In the genomic region with DNA sequence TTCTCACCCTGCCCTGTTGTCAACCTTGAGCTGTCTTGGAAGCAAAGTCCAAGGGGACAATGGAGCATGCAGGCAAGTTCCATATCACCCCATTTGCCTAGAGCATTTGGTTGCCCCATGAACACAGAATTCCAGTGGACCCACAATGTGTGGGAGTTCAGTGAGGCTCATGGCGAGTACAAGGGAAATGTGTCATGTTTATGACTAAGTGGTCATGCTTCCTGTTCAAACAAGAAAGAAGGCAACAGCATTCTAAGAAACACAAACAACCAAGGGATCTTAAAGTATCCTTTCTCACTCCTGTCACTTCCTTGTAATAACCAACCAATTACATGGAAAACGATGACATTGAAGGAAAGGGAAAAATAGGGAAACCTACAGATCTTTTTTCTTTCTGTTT, we compare ENCODE assay signal across 11 cellular contexts.
A peak's percentile ranks its signal among the peaks of the same experiment; 100 is the strongest.
DNase-seq lines count a peak whose midpoint lies in the region; ATAC-seq and TF ChIP-seq lines count a peak whose summit lies in the region.
"Had no signal": no experiment of that assay in that cellular context is flagged by ENCODE, and none has a peak within 500 bp of the region (broad histone marks: within the 10 kb centered on the region; RNA-seq: fewer than 3 reads in every experiment).

No MANE protein-coding gene starts in this region.

- H3K36me3 Mint-ChIP-seq in H9 (ENCODE audit: insufficient read depth in 1 of 3, low read depth in 3 of 3) = no peaks in the 10 kb centered on the region
- H3K36me3 Mint-ChIP-seq: naive thymus-derived CD8-positive, alpha-beta T cell had no signal

- no peak overlapping the region for H4K5ac ChIP-seq in H9 (ENCODE audit: insufficient read length, low read depth, low read length)

- no peaks in the 10 kb centered on the region; a peak in 1 of 5 replicates for H3K9me3 Mint-ChIP-seq in H9
- H3K9me3 Mint-ChIP-seq: GM23338 had no signal

- H3K4me3 ChIP-seq in AG10803 (ENCODE audit: low read length) (no peak overlapping the region), LNCaP clone FGC (ENCODE audit: low read depth, low read length) (no peak overlapping the region), brain microvascular endothelial cell (ENCODE audit: low read depth, low read length) (no peak overlapping the region), left lung (no peak overlapping the region)
- H3K4me3 ChIP-seq: GM23338 had no signal

- H3K23ac ChIP-seq in H9 (ENCODE audit: insufficient read length, low read depth, low read length) = no peak overlapping the region

- H3K4me1 Mint-ChIP-seq in H9 = 0 out of 4 replicates have a peak, but pooled peaks cover 0 to 5% of the 10 kb centered on the region in 2 experiments
- H3K4me1 Mint-ChIP-seq: naive thymus-derived CD8-positive, alpha-beta T cell had no signal

- H3K9ac ChIP-seq in H9 (ENCODE audit: extremely low read depth, insufficient read length, low read length) = no peak overlapping the region

- no peaks in the 10 kb centered on the region for H4K20me1 ChIP-seq in H9 (ENCODE audit: control insufficient read depth, insufficient read depth, insufficient read length)

- no CpG with 5 or more reads among the region's 2 CpGs for WGBS in H9 (ENCODE audit: extremely low coverage, insufficient read length, low lambda C conversion rate)

- no peak overlapping the region for H3K4me2 ChIP-seq in H9 (ENCODE audit: insufficient read depth, insufficient read length, low read length)
- H3K4me2 ChIP-seq: GM23338 had no signal

- no peak overlapping the region for H3K18ac ChIP-seq in H9 (ENCODE audit: insufficient read length, low read depth, low read length)

- in situ Hi-C loops in brain microvascular endothelial cell (cut with HindIII; ENCODE audit: low pct_ligation_motif_present, low sequenced_read_pairs) = no loop called here

- no peak overlapping the region for H2AK5ac ChIP-seq in H9 (ENCODE audit: insufficient read length, low read length)

- H3K9me3 ChIP-seq in left lung = no peaks in the 10 kb centered on the region
- H3K9me3 ChIP-seq in H9 (ENCODE audit: control insufficient read depth, low read depth, low read length) = no peaks in the 10 kb centered on the region

- H3K56ac ChIP-seq in H9 (ENCODE audit: insufficient read length, low read depth, low read length) = no peak overlapping the region

- no peak overlapping the region for H2BK120ac ChIP-seq in H9 (ENCODE audit: low read depth, low read length, poor library complexity, severe bottlenecking)

- H4K8ac ChIP-seq in H9 (replicated peaks; ENCODE audit: insufficient read length, low read depth, low read length) = no peak overlapping the region

- no peaks in the 10 kb centered on the region for H3K79me2 ChIP-seq in H9 (ENCODE audit: insufficient read depth, low read length)

- intact Hi-C loops in left lung (cut with DNase I) = no loop called here

- H3K79me1 ChIP-seq in H9 (ENCODE audit: insufficient read depth, low read depth, low read length, poor library complexity, severe bottlenecking) = no peaks in the 10 kb centered on the region

- H3K27me3 Mint-ChIP-seq in H9 (ENCODE audit: low read depth) = no peaks in the 10 kb centered on the region
- H3K27me3 Mint-ChIP-seq: naive thymus-derived CD8-positive, alpha-beta T cell had no signal

- no peak overlapping the region for H2BK20ac ChIP-seq in H9 (ENCODE audit: low read depth, low read length, poor library complexity, severe bottlenecking)

- ATAC-seq in left lung = peak; percentile 48
- ATAC-seq: GM23338; naive thymus-derived CD8-positive, alpha-beta T cell had no signal

- H2AFZ ChIP-seq in H9 (ENCODE audit: low read length) = no peak overlapping the region
- H2AFZ ChIP-seq: GM23338 had no signal

- H2BK5ac ChIP-seq in H9 (ENCODE audit: insufficient read length, low read length) = no peak overlapping the region

- H3K4me1 ChIP-seq in left lung (no peaks in the 10 kb centered on the region), H9 (ENCODE audit: insufficient read depth, low read length) (no peaks in the 10 kb centered on the region)

- H3K14ac ChIP-seq in H9 (ENCODE audit: insufficient read depth, low read length) = no peak overlapping the region

- no peak overlapping the region for H4K91ac ChIP-seq in H9 (ENCODE audit: insufficient read length, low read depth, low read length)

- TF ChIP-seq CTCF in AG10803 (conservative IDR thresholded peaks at IDR 0.05; ENCODE audit: low read length) (no peak), LNCaP clone FGC (IDR thresholded peaks at IDR 0.05; ENCODE audit: control insufficient read depth, extremely low read depth, insufficient read depth) (no peak), brain microvascular endothelial cell (IDR thresholded peaks at IDR 0.05; ENCODE audit: low read depth, low read length, missing control alignments) (no peak), left lung (IDR thresholded peaks at IDR 0.05) (no peak), H9 (conservative IDR thresholded peaks at IDR 0.05) (no peak)

- H3K27ac Mint-ChIP-seq in H9 = no peak overlapping the region
- H3K27ac Mint-ChIP-seq: GM23338; naive thymus-derived CD8-positive, alpha-beta T cell had no signal

- H3K23me2 ChIP-seq in H9 (ENCODE audit: insufficient read length, low read depth, low read length, poor library complexity, severe bottlenecking) = peaks cover 3% of the 10 kb centered on the region

- H3K27me3 ChIP-seq in brain microvascular endothelial cell (replicated peaks) (no peaks in the 10 kb centered on the region), left lung (no peaks in the 10 kb centered on the region), H9 (ENCODE audit: insufficient read depth, low read length) (no peaks in the 10 kb centered on the region)

- H2BK12ac ChIP-seq in H9 (ENCODE audit: insufficient read length, low read depth, low read length) = no peak overlapping the region

- DNase-seq in AG10803 (ENCODE audit: low read depth) (peak; percentile 82), LNCaP clone FGC (ENCODE audit: low read depth) (peak; percentile 59), brain microvascular endothelial cell (peak; percentile 95), left lung (no peak), H9 (no peak), NCI-H2171 (lab: John Stamatoyannopoulos, UW) (no peak), mesenteric fat pad (ENCODE audit: low spot score) (no peak), substantia nigra (lab: John Stamatoyannopoulos, UW) (no peak)
- DNase-seq: naive thymus-derived CD8-positive, alpha-beta T cell; NCI-H524 treated with DMSO at 0.1 percent for 48 hours had no signal

- no peak overlapping the region for H3T11ph ChIP-seq in H9 (ENCODE audit: low read length)

- H3K36me3 ChIP-seq in brain microvascular endothelial cell (replicated peaks) (no peaks in the 10 kb centered on the region), left lung (no peaks in the 10 kb centered on the region)

- H3K4me3 Mint-ChIP-seq in H9 = no peak overlapping the region
- H3K4me3 Mint-ChIP-seq: GM23338; naive thymus-derived CD8-positive, alpha-beta T cell had no signal

- H3K27ac ChIP-seq in brain microvascular endothelial cell (peak overlapping the region; percentile 97), left lung (no peak overlapping the region), H9 (ENCODE audit: insufficient read length, low read depth, low read length) (no peak overlapping the region), substantia nigra (ENCODE audit: low read depth, low read length, poor library complexity, severe bottlenecking) (no peak overlapping the region)

- H2BK15ac ChIP-seq in H9 (ENCODE audit: low read depth, low read length) = no peak overlapping the region

- H3K4ac ChIP-seq in H9 (ENCODE audit: low read depth, low read length) = no peak overlapping the region

Comparison
In these comparisons a context has a peak if more than half of its experiments do, and no peak if none do; other contexts are left out.
1. DNase-seq: peak in AG10803 (single experiment), LNCaP clone FGC (single experiment) and brain microvascular endothelial cell (single experiment); none in left lung (0 of 2), H9 (single experiment), NCI-H2171 (single experiment), mesenteric fat pad (single experiment) and substantia nigra (0 of 49).